Comparison of ENCODE assay signal across 10 cellular contexts in the genomic region with DNA sequence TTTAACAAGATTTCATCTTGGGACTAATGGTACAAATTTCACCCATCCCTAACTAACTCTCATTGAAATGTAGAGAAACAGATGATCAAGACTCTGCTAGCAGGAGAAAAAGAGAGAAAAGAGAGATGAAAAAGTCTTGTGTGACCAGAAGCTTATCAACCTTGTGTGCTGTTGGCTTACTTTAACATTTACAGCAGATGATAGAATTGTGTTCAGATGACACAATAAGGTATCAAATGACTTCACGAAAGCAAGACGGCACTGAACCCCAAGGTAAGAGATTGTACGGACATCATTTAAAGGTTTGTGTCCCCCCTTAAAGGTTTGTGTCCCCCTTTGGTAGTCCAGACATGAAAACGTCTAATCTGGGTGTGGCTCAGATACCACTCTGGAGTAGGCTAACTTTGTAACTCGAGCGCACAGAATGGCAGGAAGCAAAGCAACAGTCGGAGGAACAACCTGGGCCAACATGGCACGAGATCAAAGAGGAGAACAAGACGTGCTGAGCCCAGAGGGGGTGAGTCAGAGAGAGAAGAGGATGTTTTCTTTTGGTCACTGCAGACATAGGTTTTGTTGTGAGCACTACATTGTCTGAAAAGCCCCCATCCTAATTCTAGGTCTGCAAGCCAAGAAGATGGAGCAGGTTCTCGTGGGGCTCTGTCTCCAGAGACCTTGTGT. TPM values are rescaled to one million over a fixed set of nuclear protein-coding genes. Genes with fewer than 3 reads are reported as not detected.
DNase-seq lines count a peak whose midpoint lies in the region; ATAC-seq and TF ChIP-seq lines count a peak whose summit lies in the region.
"Had no signal": no experiment of that assay in that cellular context is flagged by ENCODE, and none has a peak within 500 bp of the region (broad histone marks: within the 10 kb centered on the region; RNA-seq: fewer than 3 reads in every experiment).

No MANE protein-coding gene starts in this region.

- H3K4me3 ChIP-seq in fibroblast of villous mesenchyme (ENCODE audit: low read depth, low read length) = no peak overlapping the region
- H3K4me3 ChIP-seq in BE2C (ENCODE audit: low read depth, low read length) = no peak overlapping the region
- H3K4me3 ChIP-seq: ovary had no signal

- TF ChIP-seq CTCF in activated CD8-positive, alpha-beta T cell treated with anti-CD3 and anti-CD28 coated beads for 36 hours (IDR thresholded peaks at IDR 0.05) = no peak
- TF ChIP-seq CTCF in fibroblast of villous mesenchyme (IDR thresholded peaks at IDR 0.05; ENCODE audit: insufficient read depth, low read depth, low read length) (no peak), BE2C (IDR thresholded peaks at IDR 0.05; ENCODE audit: low read depth, low read length) (no peak)

- CTCF ChIA-PET in activated CD8-positive, alpha-beta T cell treated with anti-CD3 and anti-CD28 coated beads for 36 hours (lab: Charles Lee) = interaction anchor here (1.4 kb wide), 1 partner anchor 10 kb away, joined by 3 read pairs; no protein-coding TSS in a partner anchor

- no peaks in the 10 kb centered on the region for H3K36me3 ChIP-seq in BE2C
- H3K36me3 ChIP-seq: ovary had no signal

- no peaks in the 10 kb centered on the region for H3K27me3 ChIP-seq in BE2C
- H3K27me3 ChIP-seq: ovary had no signal

- no peaks in the 10 kb centered on the region for H3K9me3 ChIP-seq in BE2C
- H3K9me3 ChIP-seq: ovary had no signal

- POLR2A ChIA-PET in activated CD8-positive, alpha-beta T cell treated with anti-CD3 and anti-CD28 coated beads for 36 hours (lab: Charles Lee) = no interaction called here

- H3K9me3 Mint-ChIP-seq in activated T-cell treated with anti-CD3 and anti-CD28 coated beads, Interleukin-2, amount 50 U/mL, for 24 hours = no peaks in the 10 kb centered on the region
- H3K9me3 Mint-ChIP-seq in activated CD8-positive, alpha-beta T cell treated with anti-CD3 and anti-CD28 coated beads for 36 hours = no peaks in the 10 kb centered on the region

- peak overlapping the region; percentile 7 for H3K27ac ChIP-seq in temporal lobe (ENCODE audit: low read depth, low read length)
- H3K27ac ChIP-seq: ovary had no signal

- intact Hi-C loops in activated CD8-positive, alpha-beta T cell treated with anti-CD3 and anti-CD28 coated beads for 36 hours (cut with micrococcal nuclease) = no loop called here

- H3K27me3 Mint-ChIP-seq in activated T-cell treated with anti-CD3 and anti-CD28 coated beads, Interleukin-2, amount 50 U/mL, for 24 hours = peaks cover 3% of the 10 kb centered on the region
- H3K27me3 Mint-ChIP-seq in activated CD8-positive, alpha-beta T cell treated with anti-CD3 and anti-CD28 coated beads for 36 hours = peaks cover 1% of the 10 kb centered on the region

- no peaks in the 10 kb centered on the region for H3K4me1 ChIP-seq in BE2C

- H3K36me3 Mint-ChIP-seq in activated T-cell treated with anti-CD3 and anti-CD28 coated beads, Interleukin-2, amount 50 U/mL, for 24 hours (ENCODE audit: low read depth) = no peaks in the 10 kb centered on the region
- no peaks in the 10 kb centered on the region for H3K36me3 Mint-ChIP-seq in activated CD8-positive, alpha-beta T cell treated with anti-CD3 and anti-CD28 coated beads for 36 hours (ENCODE audit: low read depth)

- no peak overlapping the region for H3K27ac Mint-ChIP-seq in activated T-cell treated with anti-CD3 and anti-CD28 coated beads, Interleukin-2, amount 50 U/mL, for 24 hours
- H3K27ac Mint-ChIP-seq in activated CD8-positive, alpha-beta T cell treated with anti-CD3 and anti-CD28 coated beads for 36 hours = peak overlapping the region; percentile 36

- DNase-seq in activated T-cell treated with anti-CD3 and anti-CD28 coated beads, Interleukin-2, amount 50 U/mL, for 1 hour = peak; percentile 40
- no peak for DNase-seq in activated T-cell treated with anti-CD3 and anti-CD28 coated beads, Interleukin-2, amount 50 U/mL, for 24 hours
- DNase-seq in activated CD8-positive, alpha-beta T cell treated with anti-CD3 and anti-CD28 coated beads for 36 hours = peak; percentile 55
- DNase-seq in fibroblast of villous mesenchyme (ENCODE audit: low read depth) (peak; percentile 30), BE2C (no peak), AG08395 (ENCODE audit: low spot score) (no peak), AG08396 (ENCODE audit: low spot score) (no peak)
- DNase-seq: NCI-H2227 treated with DMSO at 0.1 percent for 48 hours had no signal

- H3K4me3 Mint-ChIP-seq in activated T-cell treated with anti-CD3 and anti-CD28 coated beads, Interleukin-2, amount 50 U/mL, for 24 hours = no peak overlapping the region
- no peak overlapping the region for H3K4me3 Mint-ChIP-seq in activated CD8-positive, alpha-beta T cell treated with anti-CD3 and anti-CD28 coated beads for 36 hours

- peak; percentile 84 for ATAC-seq in activated CD8-positive, alpha-beta T cell treated with anti-CD3 and anti-CD28 coated beads for 36 hours

- peaks cover 13% of the 10 kb centered on the region for H3K4me1 Mint-ChIP-seq in activated T-cell treated with anti-CD3 and anti-CD28 coated beads, Interleukin-2, amount 50 U/mL, for 24 hours (ENCODE audit: low read depth)
- peaks cover 8% of the 10 kb centered on the region for H3K4me1 Mint-ChIP-seq in activated CD8-positive, alpha-beta T cell treated with anti-CD3 and anti-CD28 coated beads for 36 hours (ENCODE audit: low read depth)

RNA-seq across cellular contexts. Expression of a gene that starts 10.4 kb away (rescaled TPM):
- 10 to 100 TPM; 42.7 to 50.6 TPM for total RNA-seq in activated CD8-positive, alpha-beta T cell treated with anti-CD3 and anti-CD28 coated beads for 36 hours
- 25.1 and 43.6 TPM in 2 replicates for total RNA-seq in fibroblast of villous mesenchyme
- 148 TPM for total RNA-seq in temporal lobe
- 53.2 TPM for polyA plus RNA-seq in BE2C (2012; ENCODE audit: insufficient read depth, insufficient read length, low read depth)

RNA-seq across cellular contexts. Expression of a gene that starts 46.1 kb away (rescaled TPM):
- total RNA-seq in activated CD8-positive, alpha-beta T cell treated with anti-CD3 and anti-CD28 coated beads for 36 hours = 10 to 100 TPM; 32.4 to 34.0 TPM
- total RNA-seq in fibroblast of villous mesenchyme (15.8 and 19.0 TPM in 2 replicates), temporal lobe (24.1 TPM)
- 58.0 TPM for polyA plus RNA-seq in BE2C (2012; ENCODE audit: insufficient read depth, insufficient read length, low read depth)

Comparison
In these comparisons a context has a peak if more than half of its experiments do, and no peak if none do; other contexts are left out.
1. DNase-seq: peak in activated T-cell treated with anti-CD3 and anti-CD28 coated beads, Interleukin-2, amount 50 U/mL, for 1 hour (single experiment), activated CD8-positive, alpha-beta T cell treated with anti-CD3 and anti-CD28 coated beads for 36 hours (single experiment) and fibroblast of villous mesenchyme (single experiment); none in activated T-cell treated with anti-CD3 and anti-CD28 coated beads, Interleukin-2, amount 50 U/mL, for 24 hours (single experiment), BE2C (single experiment), AG08395 (single experiment) and AG08396 (single experiment).